Comparison of ENCODE assay signal across 33 cellular contexts in genomic region chr1:237255071-237255470, GRCh38.
"Had no signal": no experiment of that assay in that cellular context is flagged by ENCODE, and none has a peak within 500 bp of the region (broad histone marks: within the 10 kb centered on the region; RNA-seq: fewer than 3 reads in every experiment).

No MANE protein-coding gene starts in this region.

- ATAC-seq: activated CD8-positive, alpha-beta T cell treated with anti-CD3 and anti-CD28 coated beads for 36 hours; activated naive CD4-positive, alpha-beta T cell treated with anti-CD3 and anti-CD28 coated beads, Interleukin-2, amount 50 U/mL, for 72 hours; activated T-cell treated with anti-CD3 and anti-CD28 coated beads, Interleukin-2, amount 50 U/mL, for 4 hours; activated T-cell treated with anti-CD3 and anti-CD28 coated beads, Interleukin-2, amount 50 U/mL, for 72 hours; activated T-helper 17 cell treated with anti-CD3 and anti-CD28 coated beads, Interleukin-2, amount 50 U/mL, for 72 hours; body of pancreas; T-helper 17 cell had no signal

- DNase-seq: activated B cell treated with CpG ODN at 0.5 μM for 24 hours; activated CD4-positive, alpha-beta memory T cell treated with anti-CD3 and anti-CD28 coated beads for 36 hours; activated CD4-positive, alpha-beta T cell treated with anti-CD3 and anti-CD28 coated beads for 4 hours; activated CD4-positive, alpha-beta T cell treated with anti-CD3 and anti-CD28 coated beads, Interleukin-2, amount 10 ng/mL, durations not matched to agents 24 days and 14 days; activated CD4-positive, alpha-beta T cell treated with anti-CD3 and anti-CD28 coated beads, Interleukin-2, amount 50 U/mL, for 1 hour; activated CD4-positive, alpha-beta T cell treated with anti-CD3 and anti-CD28 coated beads, Interleukin-2, amount 50 U/mL, for 4 hours; activated CD4-positive, CD25-positive, alpha-beta regulatory T cell treated with anti-CD3 and anti-CD28 coated beads, Interleukin-2, amount 50 U/mL, for 72 hours; activated CD8-positive, alpha-beta memory T cell treated with anti-CD3 and anti-CD28 coated beads, Interleukin-2, amount 50 U/mL, for 4 hours; activated CD8-positive, alpha-beta T cell treated with anti-CD3 and anti-CD28 coated beads for 36 hours; activated effector memory CD4-positive, alpha-beta T cell treated with anti-CD3 and anti-CD28 coated beads, Interleukin-2, amount 50 U/mL, for 16 hours; activated gamma-delta T cell treated with Interleukin-2 at 50 U/mL for 16 hours; activated naive CD4-positive, alpha-beta T cell; activated naive CD4-positive, alpha-beta T cell treated with anti-CD3 and anti-CD28 coated beads for 36 hours; activated naive CD4-positive, alpha-beta T cell treated with anti-CD3 and anti-CD28 coated beads, Interleukin-2, amount 50 U/mL, for 16 hours; activated naive CD8-positive, alpha-beta T cell treated with anti-CD3 and anti-CD28 coated beads for 36 hours; activated T-cell treated with anti-CD3 and anti-CD28 coated beads for 4 hours; activated T-cell treated with anti-CD3 and anti-CD28 coated beads, Interleukin-2, amount 50 U/mL, for 1 hour; activated T-cell treated with anti-CD3 and anti-CD28 coated beads, Interleukin-2, amount 50 U/mL, for 4 hours; activated T-cell treated with anti-CD3 and anti-CD28 coated beads, Interleukin-2, amount 50 U/mL, for 72 hours; adrenal gland; amniotic stem cell; aorta; body of pancreas; brain microvascular endothelial cell; central memory CD4-positive, alpha-beta T cell; T-helper 17 cell; T-helper 9 cell had no signal

- H3K36me3 ChIP-seq: adrenal gland, brain microvascular endothelial cell, breast epithelium had no signal

- H3K4me1 ChIP-seq: adrenal gland, body of pancreas, breast epithelium had no signal

- FAIRE-seq: astrocyte, TTC549 had no signal

- H3K27me3 ChIP-seq: adrenal gland, body of pancreas, brain microvascular endothelial cell, breast epithelium had no signal

- H3K27ac ChIP-seq: adrenal gland, body of pancreas, brain microvascular endothelial cell, breast epithelium, VCaP had no signal

- H3K4me3 ChIP-seq: adrenal gland, body of pancreas, breast epithelium had no signal

- H3K9me3 ChIP-seq: adrenal gland, breast epithelium had no signal
